8 cellular contexts compared by ENCODE assay signal in genomic region chr19:6963937-6964336, GRCh38. TPM values are rescaled to one million over a fixed set of nuclear protein-coding genes. Genes with fewer than 3 reads are reported as not detected.
DNase-seq lines count a peak whose midpoint lies in the region; ATAC-seq lines count a peak whose summit lies in the region.

No MANE protein-coding gene starts in this region.

- CTCF ChIA-PET in activated CD4-positive, alpha-beta memory T cell treated with anti-CD3 and anti-CD28 coated beads for 36 hours (lab: Charles Lee), result interaction anchor here (0.6 to 2.1 kb wide), 26 partner anchors 9 to 444 kb away, joined by 3 to 13 read pairs (median 4); partner anchors contain the start of genes VAV1 and ZNF557

- H3K27me3 Mint-ChIP-seq in activated CD4-positive, alpha-beta memory T cell treated with anti-CD3 and anti-CD28 coated beads for 36 hours, result no peaks in the 10 kb centered on the region

- H3K9me3 Mint-ChIP-seq in activated CD4-positive, alpha-beta memory T cell treated with anti-CD3 and anti-CD28 coated beads for 36 hours, result peaks cover 3% of the 10 kb centered on the region

- H3K27ac Mint-ChIP-seq in activated CD4-positive, alpha-beta memory T cell treated with anti-CD3 and anti-CD28 coated beads for 36 hours, result no peak overlapping the region

- POLR2A ChIA-PET in activated CD4-positive, alpha-beta memory T cell treated with anti-CD3 and anti-CD28 coated beads for 36 hours (lab: Charles Lee), result no interaction called here

- DNase-seq in activated gamma-delta T cell treated with Interleukin-2 at 50 U/mL for 16 hours, result peak; percentile 47
- DNase-seq in activated gamma-delta T cell (lab: John Stamatoyannopoulos, UW), result no peak
- DNase-seq in activated CD4-positive, alpha-beta memory T cell treated with anti-CD3 and anti-CD28 coated beads for 36 hours, result peak; percentile 60
- peak; percentile 24 for DNase-seq in germinal center (ENCODE audit: low spot score)
- peak; percentile 8 for DNase-seq in stimulated activated naive CD4-positive, alpha-beta T cell treated with Interleukin-2 at 50 U/mL for 16 hours (lab: John Stamatoyannopoulos, UW)

- intact Hi-C loops in activated CD4-positive, alpha-beta memory T cell treated with anti-CD3 and anti-CD28 coated beads for 36 hours (cut with micrococcal nuclease), result no loop called here

- H3K4me1 Mint-ChIP-seq in activated CD4-positive, alpha-beta memory T cell treated with anti-CD3 and anti-CD28 coated beads for 36 hours (ENCODE audit: low read depth), result no peaks in the 10 kb centered on the region

- peaks cover 2% of the 10 kb centered on the region for H3K36me3 Mint-ChIP-seq in activated CD4-positive, alpha-beta memory T cell treated with anti-CD3 and anti-CD28 coated beads for 36 hours

- ATAC-seq in HG02938 (IDR thresholded peaks at IDR 0.05; ENCODE audit: unreplicated experiment), result no peak
- ATAC-seq in GM18861 (IDR thresholded peaks at IDR 0.05; ENCODE audit: unreplicated experiment), result no peak
- ATAC-seq in HG03457 (IDR thresholded peaks at IDR 0.05; ENCODE audit: unreplicated experiment), result no peak

- H3K4me3 Mint-ChIP-seq in activated CD4-positive, alpha-beta memory T cell treated with anti-CD3 and anti-CD28 coated beads for 36 hours, result no peak overlapping the region

RNA-seq across cellular contexts. Expression of gene MBD3L2B, which starts 57.3 kb away (rescaled TPM):
- total RNA-seq in activated CD4-positive, alpha-beta memory T cell treated with anti-CD3 and anti-CD28 coated beads for 36 hours, result not detected
